30 cellular contexts compared by ENCODE assay signal in the genomic region with DNA sequence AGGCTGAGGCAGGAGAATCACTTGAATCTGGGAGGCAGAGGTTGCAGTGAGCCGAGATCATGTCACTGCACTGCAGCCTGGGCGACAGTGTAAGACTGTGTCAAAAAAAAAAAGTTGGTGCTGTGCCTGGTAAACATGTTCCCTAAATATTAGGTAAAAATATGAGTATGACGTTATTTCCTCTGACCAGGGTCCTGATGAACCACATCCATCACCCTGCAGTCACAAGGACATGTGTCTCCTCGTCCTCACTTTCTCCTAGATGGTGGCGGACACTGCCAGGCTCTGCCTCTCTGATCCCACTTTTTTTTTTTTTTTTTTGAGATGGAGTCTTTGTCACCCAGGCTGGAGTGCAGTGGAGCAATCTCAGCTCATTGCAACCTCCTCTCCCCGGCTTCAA.
"Had no signal": no experiment of that assay in that cellular context is flagged by ENCODE, and none has a peak within 500 bp of the region (broad histone marks: within the 10 kb centered on the region; RNA-seq: fewer than 3 reads in every experiment).

No MANE protein-coding gene starts in this region.

- H3K27ac ChIP-seq: neutrophil, pancreas, psoas muscle, right lobe of liver, sigmoid colon, spleen, suprapubic skin, testis, tibial artery, transverse colon, vagina had no signal

- H3K4me3 Mint-ChIP-seq: naive thymus-derived CD8-positive, alpha-beta T cell; natural killer cell treated with Interleukin-12 subunit alpha and Interleukin-12 subunit beta and Interleukin-15 and Interleukin-18, amount 100 ng/mL, for 72 hours; nephron progenitor cell; neural crest cell; stimulated activated memory B cell treated with anti-CD40 and anti-IgM and Interleukin-4, amounts not matched to agents 10 μg/mL and 1 μg/mL and 100 μg/mL, for 72 hours; stimulated activated naive CD8-positive, alpha-beta T cell treated with anti-CD3 and anti-CD28 coated beads, Interleukin-15, amount 100 ng/mL, for 72 hours; type B pancreatic cell had no signal

- H3K36me3 ChIP-seq: neutrophil, pancreas, right lobe of liver, sigmoid colon, spleen, suprapubic skin, tibial artery, transverse colon, vagina had no signal

- H3K4me1 ChIP-seq: pancreas, psoas muscle, right lobe of liver, sigmoid colon, suprapubic skin, testis, tibial artery, transverse colon, vagina had no signal

- H3K27ac Mint-ChIP-seq: naive thymus-derived CD8-positive, alpha-beta T cell; natural killer cell treated with Interleukin-12 subunit alpha and Interleukin-12 subunit beta and Interleukin-15 and Interleukin-18, amount 100 ng/mL, for 72 hours; nephron progenitor cell; progenitor cell of endocrine pancreas; stimulated activated memory B cell treated with anti-CD40 and anti-IgM and Interleukin-4, amounts not matched to agents 10 μg/mL and 1 μg/mL and 100 μg/mL, for 72 hours; stimulated activated naive CD8-positive, alpha-beta T cell treated with anti-CD3 and anti-CD28 coated beads, Interleukin-15, amount 100 ng/mL, for 72 hours; type B pancreatic cell had no signal

- H3K27me3 ChIP-seq: neutrophil, pancreas, right lobe of liver, sigmoid colon, suprapubic skin, testis, transverse colon, vagina had no signal

- H3K9me3 Mint-ChIP-seq: naive thymus-derived CD8-positive, alpha-beta T cell; natural killer cell treated with Interleukin-12 subunit alpha and Interleukin-12 subunit beta and Interleukin-15 and Interleukin-18, amount 100 ng/mL, for 72 hours; nephron progenitor cell; neural crest cell; stimulated activated memory B cell treated with anti-CD40 and anti-IgM and Interleukin-4, amounts not matched to agents 10 μg/mL and 1 μg/mL and 100 μg/mL, for 72 hours; stimulated activated naive CD8-positive, alpha-beta T cell treated with anti-CD3 and anti-CD28 coated beads, Interleukin-15, amount 100 ng/mL, for 72 hours; type B pancreatic cell had no signal

- DNase-seq: naive thymus-derived CD8-positive, alpha-beta T cell; nephron progenitor cell; nucleus accumbens; psoas muscle; right cardiac atrium; small intestine; stimulated activated CD4-positive, alpha-beta T cell treated with anti-CD3 and anti-CD28 coated beads, Interleukin-12 subunit alpha, Interleukin-12 subunit beta, amount 100 ng/mL, for 4 hours; stimulated activated CD4-positive, alpha-beta T cell treated with anti-CD3 and anti-CD28 coated beads, Interleukin-1b, Interleukin-23, amount 100 ng/mL, for 48 hours; stimulated activated CD4-positive, alpha-beta T cell treated with anti-CD3 and anti-CD28 coated beads, Interleukin-4, amount 100 ng/mL, for 1 hour; stimulated activated CD4-positive, alpha-beta T cell treated with anti-CD3 and anti-CD28 coated beads, Interleukin-4, amount 100 ng/mL, for 4 hours; stimulated activated CD8-positive, alpha-beta memory T cell treated with anti-CD3 and anti-CD28 coated beads, Interleukin-4, amount 100 ng/mL, for 48 hours; stimulated activated naive CD4-positive, alpha-beta T cell; stimulated activated naive CD8-positive, alpha-beta T cell treated with anti-CD3 and anti-CD28 coated beads, Interleukin-15, amount 100 ng/mL, for 72 hours; stimulated activated naive CD8-positive, alpha-beta T cell treated with anti-CD3 and anti-CD28 coated beads, Interleukin-15, Interleukin-2, amounts not matched to agents 100 U/mL and 50 U/mL, for 24 hours; testis; tibial artery; transverse colon had no signal

- H3K36me3 Mint-ChIP-seq: naive thymus-derived CD8-positive, alpha-beta T cell; natural killer cell treated with Interleukin-12 subunit alpha and Interleukin-12 subunit beta and Interleukin-15 and Interleukin-18, amount 100 ng/mL, for 72 hours; stimulated activated memory B cell treated with anti-CD40 and anti-IgM and Interleukin-4, amounts not matched to agents 10 μg/mL and 1 μg/mL and 100 μg/mL, for 72 hours; type B pancreatic cell had no signal

- FAIRE-seq: pancreas, small intestine, urothelium cell line had no signal

- H3K4me3 ChIP-seq: pancreas, psoas muscle, right lobe of liver, sigmoid colon, spleen, suprapubic skin, testis, tibial artery, transverse colon, vagina had no signal

- H3K27me3 Mint-ChIP-seq: natural killer cell treated with Interleukin-12 subunit alpha and Interleukin-12 subunit beta and Interleukin-15 and Interleukin-18, amount 100 ng/mL, for 72 hours had no signal

- H3K9me3 ChIP-seq: neutrophil, pancreas, psoas muscle, right lobe of liver, sigmoid colon, spleen, suprapubic skin, testis, tibial artery, transverse colon, vagina had no signal

- H3K4me1 Mint-ChIP-seq: nephron progenitor cell, neural crest cell had no signal
